In genomic region chr1:25577151-25577920, GRCh38 we compare ENCODE assay signal across 19 cellular contexts.
"Had no signal": no experiment of that assay in that cellular context is flagged by ENCODE, and none has a peak within 500 bp of the region (broad histone marks: within the 10 kb centered on the region; RNA-seq: fewer than 3 reads in every experiment).

No MANE protein-coding gene starts in this region.

- H3K4me3 ChIP-seq: body of pancreas, coronary artery, esophagus muscularis mucosa, sigmoid colon, spleen, thoracic aorta, upper lobe of left lung had no signal

- H3K4me3 Mint-ChIP-seq: activated CD4-positive, alpha-beta T cell treated with anti-CD3 and anti-CD28 coated beads, Interleukin-2, amount 10 ng/mL, durations not matched to agents 7 days and 5 days; activated CD8-positive, alpha-beta T cell treated with anti-CD3 and anti-CD28 coated beads, Interleukin-2, amount 10 ng/mL, durations not matched to agents 7 days and 5 days; activated naive CD4-positive, alpha-beta T cell treated with anti-CD3 and anti-CD28 coated beads for 36 hours; activated T-cell treated with anti-CD3 and anti-CD28 coated beads, Interleukin-2, amount 50 U/mL, for 4 hours; natural killer cell; stimulated activated memory B cell treated with anti-CD40 and anti-IgM and Interleukin-4, amounts not matched to agents 10 μg/mL and 1 μg/mL and 100 μg/mL, for 72 hours had no signal

- DNase-seq: activated CD4-positive, alpha-beta T cell treated with anti-CD3 and anti-CD28 coated beads, Interleukin-2, amount 10 ng/mL, durations not matched to agents 7 days and 5 days; activated CD4-positive, CD25-positive, alpha-beta regulatory T cell; activated CD8-positive, alpha-beta memory T cell treated with anti-CD3 and anti-CD28 coated beads, Interleukin-2, amount 50 U/mL, for 4 hours; activated CD8-positive, alpha-beta T cell treated with anti-CD3 and anti-CD28 coated beads, Interleukin-2, amount 10 ng/mL, durations not matched to agents 7 days and 5 days; activated naive CD4-positive, alpha-beta T cell treated with anti-CD3 and anti-CD28 coated beads for 36 hours; activated T-cell treated with anti-CD3 and anti-CD28 coated beads, Interleukin-2, amount 50 U/mL, for 4 hours; body of pancreas; mesenchymal stem cell; natural killer cell; nucleus accumbens; sigmoid colon; spleen; stimulated activated CD4-positive, alpha-beta T cell treated with anti-CD3 and anti-CD28 coated beads, Interleukin-4, amount 100 ng/mL, for 4 hours; T-helper 9 cell had no signal

- H3K9me3 ChIP-seq: body of pancreas, esophagus muscularis mucosa, sigmoid colon, spleen, thoracic aorta, upper lobe of left lung had no signal

- H3K27ac Mint-ChIP-seq: activated CD4-positive, alpha-beta T cell treated with anti-CD3 and anti-CD28 coated beads, Interleukin-2, amount 10 ng/mL, durations not matched to agents 7 days and 5 days; activated CD8-positive, alpha-beta T cell treated with anti-CD3 and anti-CD28 coated beads, Interleukin-2, amount 10 ng/mL, durations not matched to agents 7 days and 5 days; activated naive CD4-positive, alpha-beta T cell treated with anti-CD3 and anti-CD28 coated beads for 36 hours; natural killer cell; stimulated activated memory B cell treated with anti-CD40 and anti-IgM and Interleukin-4, amounts not matched to agents 10 μg/mL and 1 μg/mL and 100 μg/mL, for 72 hours had no signal

- H3K27me3 ChIP-seq: body of pancreas, esophagus muscularis mucosa, sigmoid colon, upper lobe of left lung had no signal

- ATAC-seq: activated CD8-positive, alpha-beta T cell treated with anti-CD3 and anti-CD28 coated beads, Interleukin-2, amount 10 ng/mL, durations not matched to agents 7 days and 5 days; activated T-cell treated with anti-CD3 and anti-CD28 coated beads, Interleukin-2, amount 50 U/mL, for 4 hours; body of pancreas; natural killer cell; stimulated activated memory B cell treated with anti-CD40 and anti-IgM and Interleukin-4, amounts not matched to agents 10 μg/mL and 1 μg/mL and 100 μg/mL, for 72 hours had no signal

- H3K36me3 ChIP-seq: esophagus muscularis mucosa, sigmoid colon, spleen, thoracic aorta, upper lobe of left lung had no signal

- H3K9me3 Mint-ChIP-seq: activated CD4-positive, alpha-beta T cell treated with anti-CD3 and anti-CD28 coated beads, Interleukin-2, amount 10 ng/mL, durations not matched to agents 7 days and 5 days; activated naive CD4-positive, alpha-beta T cell treated with anti-CD3 and anti-CD28 coated beads for 36 hours; activated T-cell treated with anti-CD3 and anti-CD28 coated beads, Interleukin-2, amount 50 U/mL, for 4 hours; natural killer cell; stimulated activated memory B cell treated with anti-CD40 and anti-IgM and Interleukin-4, amounts not matched to agents 10 μg/mL and 1 μg/mL and 100 μg/mL, for 72 hours had no signal

- H3K36me3 Mint-ChIP-seq: natural killer cell; stimulated activated memory B cell treated with anti-CD40 and anti-IgM and Interleukin-4, amounts not matched to agents 10 μg/mL and 1 μg/mL and 100 μg/mL, for 72 hours had no signal

- H3K27ac ChIP-seq: body of pancreas, coronary artery, esophagus muscularis mucosa, sigmoid colon, spleen, thoracic aorta, upper lobe of left lung had no signal
